Comparison of ENCODE assay signal across 13 cellular contexts in the genomic region with DNA sequence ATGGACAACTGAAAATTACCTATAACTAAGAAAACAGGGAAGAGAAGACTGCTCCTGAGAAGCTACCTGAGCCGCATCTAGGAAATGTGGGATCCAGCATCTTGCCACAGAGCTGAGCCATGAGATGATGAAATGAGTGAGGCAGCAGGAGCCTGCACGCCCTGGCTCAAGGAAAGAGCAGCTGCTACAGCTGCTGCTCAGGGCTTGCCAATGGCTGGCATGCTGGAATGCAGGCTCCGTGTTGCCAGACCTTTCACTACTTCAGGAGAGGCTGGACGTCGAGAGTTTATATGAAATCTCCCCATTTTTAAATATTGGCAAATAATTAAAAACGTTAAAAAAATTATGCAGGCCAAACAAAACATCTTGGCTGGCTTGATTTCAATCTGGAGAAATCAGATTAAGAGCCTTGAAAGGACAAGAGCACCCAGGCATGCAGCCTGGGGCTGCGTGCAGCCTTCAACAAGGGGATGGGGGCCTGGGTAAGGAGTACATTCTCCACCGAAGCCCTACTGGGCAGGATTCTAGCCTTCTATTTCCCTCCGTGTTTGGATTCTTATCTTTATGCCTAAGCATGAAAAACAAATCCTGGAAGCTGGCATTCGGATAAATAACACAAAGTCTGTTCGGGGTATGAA.
DNase-seq lines count a peak whose midpoint lies in the region; ATAC-seq and TF ChIP-seq lines count a peak whose summit lies in the region.
"Had no signal": no experiment of that assay in that cellular context is flagged by ENCODE, and none has a peak within 500 bp of the region (broad histone marks: within the 10 kb centered on the region; RNA-seq: fewer than 3 reads in every experiment).

No MANE protein-coding gene starts in this region.

- no peak overlapping the region for H3K4me3 Mint-ChIP-seq in MCF 10A (ENCODE audit: unreplicated experiment)
- no peak overlapping the region for H3K4me3 Mint-ChIP-seq in natural killer cell treated with Interleukin-12 subunit alpha and Interleukin-12 subunit beta and Interleukin-15 and Interleukin-18, amount 100 ng/mL, for 72 hours
- H3K4me3 Mint-ChIP-seq: B cell had no signal

- H3K9me3 ChIP-seq in prostate gland = no peaks in the 10 kb centered on the region

- H3K27ac Mint-ChIP-seq in MCF 10A (ENCODE audit: low read depth, unreplicated experiment) = no peak overlapping the region
- H3K27ac Mint-ChIP-seq in natural killer cell treated with Interleukin-12 subunit alpha and Interleukin-12 subunit beta and Interleukin-15 and Interleukin-18, amount 100 ng/mL, for 72 hours = no peak overlapping the region
- H3K27ac Mint-ChIP-seq: B cell had no signal

- no peak for TF ChIP-seq CTCF in MCF 10A (IDR thresholded peaks at IDR 0.05; ENCODE audit: unreplicated experiment)
- no peak for TF ChIP-seq CTCF in prostate gland (IDR thresholded peaks at IDR 0.05)

- no TSS peak for BruUV-seq in MCF 10A (replicated peaks; lab: Mats Ljungman, UMichigan)

- H3K27ac ChIP-seq in prostate gland = peak overlapping the region in 1 of 2 donors; percentile 6

- peak; percentile 12 for DNase-seq in ELF-1 (ENCODE audit: low read depth, low spot score)
- peak; percentile 23 for DNase-seq in MCF 10A (ENCODE audit: unreplicated experiment)
- DNase-seq in left cardiac atrium = peak; percentile 61
- peak; percentile 41 for DNase-seq in prostate gland (ENCODE audit: low spot score)
- DNase-seq in activated T-cell treated with anti-CD3 and anti-CD28 coated beads, Interleukin-2, amount 50 U/mL, for 1 hour = no peak
- DNase-seq in natural killer cell treated with Interleukin-12 subunit alpha and Interleukin-12 subunit beta and Interleukin-15 and Interleukin-18, amount 100 ng/mL, for 72 hours (ENCODE audit: low spot score) = no peak
- DNase-seq in stimulated activated naive CD4-positive, alpha-beta T cell (lab: John Stamatoyannopoulos, UW) = no peak
- no peak for DNase-seq in NCI-H524 treated with DMSO at 0.1 percent for 48 hours (lab: John Stamatoyannopoulos, UW)
- DNase-seq: GDM1, NCI-H1105 treated with DMSO at 0.1 percent for 48 hours, NCI-H526, SHP77 treated with DMSO at 0.1 percent for 48 hours had no signal

- no peaks in the 10 kb centered on the region for H3K4me1 ChIP-seq in prostate gland (replicated peaks)

- H3K27me3 Mint-ChIP-seq in MCF 10A (ENCODE audit: insufficient read depth, unreplicated experiment) = no peaks in the 10 kb centered on the region
- no peaks in the 10 kb centered on the region for H3K27me3 Mint-ChIP-seq in natural killer cell treated with Interleukin-12 subunit alpha and Interleukin-12 subunit beta and Interleukin-15 and Interleukin-18, amount 100 ng/mL, for 72 hours
- H3K27me3 Mint-ChIP-seq: B cell had no signal

- WGBS in prostate gland = 22% methylated on average over 11 of the region's 11 CpGs

- H3K4me3 ChIP-seq in prostate gland = no peak overlapping the region

- ATAC-seq in left cardiac atrium = peak; percentile 91 to 95
- no peak for ATAC-seq in natural killer cell treated with Interleukin-12 subunit alpha and Interleukin-12 subunit beta and Interleukin-15 and Interleukin-18, amount 100 ng/mL, for 72 hours

- CTCF ChIA-PET in MCF 10A (lab: Yijun Ruan, JAX) = interaction anchor here (0.6 to 1.2 kb wide), 2 partner anchors 10 to 581 kb away, joined by 3 to 5 read pairs; no protein-coding TSS in a partner anchor

- no peaks in the 10 kb centered on the region for H3K36me3 ChIP-seq in prostate gland

- no peaks in the 10 kb centered on the region for H3K36me3 Mint-ChIP-seq in MCF 10A (ENCODE audit: insufficient read depth, unreplicated experiment)
- no peaks in the 10 kb centered on the region for H3K36me3 Mint-ChIP-seq in natural killer cell treated with Interleukin-12 subunit alpha and Interleukin-12 subunit beta and Interleukin-15 and Interleukin-18, amount 100 ng/mL, for 72 hours

- no peaks in the 10 kb centered on the region for H3K9me3 Mint-ChIP-seq in MCF 10A (ENCODE audit: unreplicated experiment)
- peaks cover 3% of the 10 kb centered on the region for H3K9me3 Mint-ChIP-seq in natural killer cell treated with Interleukin-12 subunit alpha and Interleukin-12 subunit beta and Interleukin-15 and Interleukin-18, amount 100 ng/mL, for 72 hours

- intact Hi-C loops in MCF 10A (cut with micrococcal nuclease) (no loop called here), left cardiac atrium (cut with DNase I) (no loop called here), prostate gland (cut with DNase I) (no loop called here)

- H3K4me1 Mint-ChIP-seq in MCF 10A (ENCODE audit: insufficient read depth, unreplicated experiment) = peaks cover 5% of the 10 kb centered on the region
- peaks cover 11 to 14% of the 10 kb centered on the region in 2 donors for H3K4me1 Mint-ChIP-seq in natural killer cell treated with Interleukin-12 subunit alpha and Interleukin-12 subunit beta and Interleukin-15 and Interleukin-18, amount 100 ng/mL, for 72 hours (ENCODE audit: low read depth in 2 of 2)

- H3K27me3 ChIP-seq in prostate gland (replicated peaks; ENCODE audit: insufficient read depth) = no peaks in the 10 kb centered on the region

- POLR2A ChIA-PET in MCF 10A (lab: Yijun Ruan, JAX) = interaction anchor here (0.9 kb wide), 2 partner anchors 96 to 119 kb away, joined by 3 read pairs; no protein-coding TSS in a partner anchor

- no peak for TF ChIP-seq POLR2A in prostate gland (IDR thresholded peaks at IDR 0.05)

Comparison
In these comparisons a context has a peak if more than half of its experiments do, and no peak if none do; other contexts are left out.
1. DNase-seq: peak in ELF-1 (single experiment), MCF 10A (single experiment), left cardiac atrium (single experiment) and prostate gland (single experiment); none in activated T-cell treated with anti-CD3 and anti-CD28 coated beads, Interleukin-2, amount 50 U/mL, for 1 hour (single experiment), natural killer cell treated with Interleukin-12 subunit alpha and Interleukin-12 subunit beta and Interleukin-15 and Interleukin-18, amount 100 ng/mL, for 72 hours (single experiment), stimulated activated naive CD4-positive, alpha-beta T cell (0 of 6) and NCI-H524 treated with DMSO at 0.1 percent for 48 hours (single experiment).
2. ATAC-seq: peak in left cardiac atrium (2 of 2); none in natural killer cell treated with Interleukin-12 subunit alpha and Interleukin-12 subunit beta and Interleukin-15 and Interleukin-18, amount 100 ng/mL, for 72 hours (0 of 2).